In the genomic region with DNA sequence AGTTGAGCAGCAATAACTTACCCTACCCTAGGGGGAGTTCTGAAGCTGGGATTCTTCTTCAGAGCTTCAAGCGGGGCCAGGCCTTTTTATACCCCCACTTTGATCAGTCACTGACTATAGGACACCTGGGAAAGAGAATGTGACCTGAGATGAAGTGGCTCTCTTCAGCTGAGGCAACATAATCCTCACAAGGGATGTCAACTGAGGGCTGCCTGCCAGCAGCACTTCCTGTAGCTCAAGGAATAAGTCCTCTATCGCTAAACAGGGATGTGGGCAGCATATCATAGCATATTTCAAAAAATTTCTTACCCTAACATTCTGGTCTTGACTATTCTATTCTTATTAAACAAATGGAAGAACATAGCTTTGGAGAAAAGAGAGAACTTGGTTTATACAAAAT, we compare ENCODE assay signal across 11 cellular contexts.
"Had no signal": no experiment of that assay in that cellular context is flagged by ENCODE, and none has a peak within 500 bp of the region (broad histone marks: within the 10 kb centered on the region; RNA-seq: fewer than 3 reads in every experiment).

No MANE protein-coding gene starts in this region.

- ATAC-seq: esophagus mucosa, right cardiac atrium, SK-N-SH treated with all-trans-retinoic acid at 6 μM for 48 hours had no signal

- H3K9me3 ChIP-seq: upper lobe of left lung had no signal

- H3K4me3 ChIP-seq: dorsolateral prefrontal cortex, skin epidermis, upper lobe of left lung had no signal

- H3K4me1 ChIP-seq: upper lobe of left lung had no signal

- H3K27ac ChIP-seq: dorsolateral prefrontal cortex, skin epidermis, upper lobe of left lung had no signal

- H3K27me3 ChIP-seq: dorsolateral prefrontal cortex, upper lobe of left lung had no signal

- DNase-seq: activated B cell treated with CpG ODN at 0.5 μM for 24 hours; activated naive CD4-positive, alpha-beta T cell treated with Interleukin-2 at 50 U/mL for 16 hours; activated T-cell treated with anti-CD3 and anti-CD28 coated beads for 4 hours; dorsolateral prefrontal cortex; glutamatergic neuron; hypothalamus; upper lobe of left lung had no signal
